In genomic region chr22:17258015-17258827, GRCh38 we compare ENCODE assay signal across 8 cellular contexts. TPM values are rescaled to one million over a fixed set of nuclear protein-coding genes. Genes with fewer than 3 reads are reported as not detected.
DNase-seq lines count a peak whose midpoint lies in the region; ATAC-seq, FAIRE-seq and TF ChIP-seq lines count a peak whose summit lies in the region.

No MANE protein-coding gene starts in this region.

- intact Hi-C loops in PC-3 (cut with micrococcal nuclease), result no loop called here
- intact Hi-C loops in ascending aorta (cut with DNase I), result no loop called here

- H3K9me3 ChIP-seq in Karpas-422 (ENCODE audit: low read length), result no peaks in the 10 kb centered on the region
- no peaks in the 10 kb centered on the region for H3K9me3 ChIP-seq in PC-3 (ENCODE audit: low read length)
- no peaks in the 10 kb centered on the region for H3K9me3 ChIP-seq in keratinocyte (ENCODE audit: control insufficient read depth, low read depth, low read length)
- no peaks in the 10 kb centered on the region for H3K9me3 ChIP-seq in ascending aorta

- no TSS peak for BruUV-seq in PC-3 (replicated peaks; lab: Mats Ljungman, UMichigan)

- no peaks in the 10 kb centered on the region for H3F3A ChIP-seq in PC-3 (ENCODE audit: low read length, unreplicated experiment)

- H3K79me2 ChIP-seq in Karpas-422 (ENCODE audit: low read length) (no peaks in the 10 kb centered on the region), PC-3 (ENCODE audit: low read length) (no peaks in the 10 kb centered on the region), keratinocyte (ENCODE audit: control insufficient read depth, insufficient read depth, low read length) (no peaks in the 10 kb centered on the region)

- POLR2A ChIA-PET in PC-3 (lab: Charles Lee; ENCODE audit: unreplicated experiment), result interaction anchor here (0.6 kb wide), 1 partner anchor 10 kb away, joined by 18 read pairs; no protein-coding TSS in a partner anchor

- peaks cover 23% of the 10 kb centered on the region for H3K4me1 Mint-ChIP-seq in activated naive CD4-positive, alpha-beta T cell treated with anti-CD3 and anti-CD28 coated beads, Interleukin-2, amount 50 U/mL, for 24 hours

- FAIRE-seq in keratinocyte (lab: Jason Lieb, UNC), result no peak

- no peaks in the 10 kb centered on the region for H3K9me3 Mint-ChIP-seq in activated naive CD4-positive, alpha-beta T cell treated with anti-CD3 and anti-CD28 coated beads, Interleukin-2, amount 50 U/mL, for 24 hours

- no peaks in the 10 kb centered on the region for H3K36me3 Mint-ChIP-seq in activated naive CD4-positive, alpha-beta T cell treated with anti-CD3 and anti-CD28 coated beads, Interleukin-2, amount 50 U/mL, for 24 hours

- H3K4me3 Mint-ChIP-seq in activated naive CD4-positive, alpha-beta T cell treated with anti-CD3 and anti-CD28 coated beads, Interleukin-2, amount 50 U/mL, for 24 hours, result peak overlapping the region; percentile 23

- H3K9me1 ChIP-seq in keratinocyte (ENCODE audit: control insufficient read depth, extremely low read depth, insufficient read depth, low read length), result no peaks in the 10 kb centered on the region

- TF ChIP-seq POLR2A in GM10847 (IDR thresholded peaks at IDR 0.05; ENCODE audit: extremely low read depth, insufficient read length), result peak; percentile 28

- H3K4me1 ChIP-seq in Karpas-422 (ENCODE audit: low read length), result peaks cover 13% of the 10 kb centered on the region
- no peaks in the 10 kb centered on the region for H3K4me1 ChIP-seq in PC-3 (ENCODE audit: insufficient read depth, low read length)
- peaks cover 2% of the 10 kb centered on the region for H3K4me1 ChIP-seq in keratinocyte (ENCODE audit: control insufficient read depth, extremely low read depth, insufficient read depth, low read length)
- no peaks in the 10 kb centered on the region for H3K4me1 ChIP-seq in ascending aorta

- H3K4me3 ChIP-seq in Karpas-422 (ENCODE audit: low read length) (no peak overlapping the region), PC-3 (ENCODE audit: low read length) (no peak overlapping the region), keratinocyte (ENCODE audit: control insufficient read depth in 2 of 3, extremely low read depth in 1 of 3, insufficient read depth in 2 of 3, low read depth in 1 of 3, low read length in 3 of 3) (no peak overlapping the region), ascending aorta (peak overlapping the region in 1 of 2 donors; percentile 18)

- H3K4me2 ChIP-seq in Karpas-422 (ENCODE audit: low read depth, low read length, poor library complexity, severe bottlenecking), result no peak overlapping the region
- H3K4me2 ChIP-seq in PC-3 (ENCODE audit: low read length), result no peak overlapping the region
- H3K4me2 ChIP-seq in keratinocyte (ENCODE audit: control insufficient read depth, extremely low read depth, insufficient read depth, low read depth, low read length), result no peak overlapping the region

- CTCF ChIA-PET in PC-3 (lab: Charles Lee), result interaction anchor here (0.5 kb wide), 1 partner anchor 22 kb away, joined by 10 read pairs; no protein-coding TSS in a partner anchor

- TF ChIP-seq CTCF in PC-3 (conservative IDR thresholded peaks at IDR 0.05; ENCODE audit: low read depth, low read length), result no peak
- no peak for TF ChIP-seq CTCF in keratinocyte (optimal IDR thresholded peaks at IDR 0.05 in 1 of 3, IDR thresholded peaks at IDR 0.05 in 1 of 3, conservative IDR thresholded peaks at IDR 0.05 in 1 of 3; ENCODE audit: extremely low read depth in 1 of 3, insufficient read depth in 2 of 3, low read length in 3 of 3)
- no peak for TF ChIP-seq CTCF in ascending aorta (IDR thresholded peaks at IDR 0.05)

- H2AFZ ChIP-seq in Karpas-422 (ENCODE audit: low read length) (no peak overlapping the region), PC-3 (ENCODE audit: low read length) (no peak overlapping the region), keratinocyte (ENCODE audit: control insufficient read depth, low read length) (peak overlapping the region; percentile 46)

- dilution Hi-C loops in keratinocyte (cut with MboI; ENCODE audit: extremely low pct_ligation_motif_present, low sequenced_read_pairs), result no loop called here

- no peak overlapping the region for H3K27ac Mint-ChIP-seq in activated naive CD4-positive, alpha-beta T cell treated with anti-CD3 and anti-CD28 coated beads, Interleukin-2, amount 50 U/mL, for 24 hours

- H3K27me3 ChIP-seq in Karpas-422 (ENCODE audit: low read length) (no peaks in the 10 kb centered on the region), PC-3 (ENCODE audit: low read length) (peaks cover 3% of the 10 kb centered on the region; the same call in 1 of the 2 replicates), keratinocyte (ENCODE audit: control insufficient read depth, extremely low read depth, insufficient read depth, low read length) (no peaks in the 10 kb centered on the region), ascending aorta (no peaks in the 10 kb centered on the region)

- no peaks in the 10 kb centered on the region for H3K27me3 Mint-ChIP-seq in activated naive CD4-positive, alpha-beta T cell treated with anti-CD3 and anti-CD28 coated beads, Interleukin-2, amount 50 U/mL, for 24 hours

- H4K20me1 ChIP-seq in Karpas-422 (ENCODE audit: insufficient read depth, low read depth, low read length) (no peaks in the 10 kb centered on the region), PC-3 (ENCODE audit: low read length) (no peaks in the 10 kb centered on the region), keratinocyte (ENCODE audit: control insufficient read depth, extremely low read depth, insufficient read depth, low read length) (no peaks in the 10 kb centered on the region)

- H3K9me2 ChIP-seq in Karpas-422 (replicated peaks; ENCODE audit: insufficient read depth, low read length), result no peaks in the 10 kb centered on the region
- no peaks in the 10 kb centered on the region for H3K9me2 ChIP-seq in PC-3 (replicated peaks; ENCODE audit: low read length)

- H3K27ac ChIP-seq in Karpas-422 (ENCODE audit: low read length) (no peak overlapping the region), PC-3 (ENCODE audit: low read length) (no peak overlapping the region), keratinocyte (ENCODE audit: control insufficient read depth, insufficient read depth, low read length) (no peak overlapping the region), ascending aorta (no peak overlapping the region)

- H3K36me3 ChIP-seq in Karpas-422 (ENCODE audit: insufficient read depth, low read length) (no peaks in the 10 kb centered on the region), PC-3 (ENCODE audit: low read depth, low read length) (no peaks in the 10 kb centered on the region), keratinocyte (ENCODE audit: control insufficient read depth in 2 of 2, extremely low read depth in 1 of 2, insufficient read depth in 2 of 2, low read length in 2 of 2) (no peaks in the 10 kb centered on the region), ascending aorta (no peaks in the 10 kb centered on the region)

- peak; percentile 49 for DNase-seq in Karpas-422
- peak; percentile 2 for DNase-seq in PC-3
- no peak for DNase-seq in keratinocyte (ENCODE audit: low read depth, low spot score)
- DNase-seq in stimulated activated CD4-positive, alpha-beta T cell treated with anti-CD3 and anti-CD28 coated beads, Interleukin-4, amount 100 ng/mL, for 24 hours, result peak; percentile 51
- no peak for DNase-seq in ascending aorta (ENCODE audit: low spot score in 2 of 2)

- ATAC-seq in GM21825 (IDR thresholded peaks at IDR 0.05; ENCODE audit: unreplicated experiment), result peak; percentile 87
- ATAC-seq in PC-3, result no peak

- no peak overlapping the region for H3K9ac ChIP-seq in Karpas-422 (ENCODE audit: low read length)
- H3K9ac ChIP-seq in PC-3 (ENCODE audit: low read length), result no peak overlapping the region
- H3K9ac ChIP-seq in keratinocyte (ENCODE audit: control insufficient read depth, extremely low read depth, insufficient read depth, low read length), result no peak overlapping the region

RNA-seq across cellular contexts. Expression of gene ADA2, which starts 39.0 kb away (rescaled TPM):
- total RNA-seq in Karpas-422 (2014; rRNA removed; shearing (Covaris generic); ENCODE audit: low replicate concordance), result 38.5 and 43.6 TPM in 2 replicates
- not detected in 2 replicates for total RNA-seq in PC-3 (2014; rRNA removed)
- polyA plus RNA-seq in keratinocyte, result 0.01 TPM in 1 of 3 replicates, not detected in the others
- not detected for polyA plus RNA-seq in keratinocyte (2011; ENCODE audit: low read depth)
- 0.04 TPM in 1 of 2 replicates, not detected in the other for polyA plus RNA-seq in keratinocyte (2011; cell fraction: cytosol; rRNA removed)
- not detected in 2 replicates for polyA plus RNA-seq in keratinocyte (2011; cell fraction: nucleus; rRNA removed)
- 0.06 TPM in 1 of 2 replicates, not detected in the other for polyA plus RNA-seq in keratinocyte (2012; ENCODE audit: low replicate concordance)
- polyA minus RNA-seq in keratinocyte, result 0.07 to 0.20 TPM in 2 of 3 replicates, not detected in the other
- polyA minus RNA-seq in keratinocyte (2011; cell fraction: cytosol; rRNA and poly(A)+ RNA removed), result not detected
- polyA minus RNA-seq in keratinocyte (2011; cell fraction: nucleus; rRNA and poly(A)+ RNA removed), result not detected in 2 replicates
- total RNA-seq in ascending aorta, result not detected

Comparison
In these comparisons a context has a peak if more than half of its experiments do, and no peak if none do; other contexts are left out.
1. DNase-seq: peak in Karpas-422 (single experiment), PC-3 (single experiment) and stimulated activated CD4-positive, alpha-beta T cell treated with anti-CD3 and anti-CD28 coated beads, Interleukin-4, amount 100 ng/mL, for 24 hours (single experiment); none in keratinocyte (single experiment) and ascending aorta (0 of 2).
2. RNA of gene ADA2, which starts 39.0 kb away (total RNA-seq): 38.5 to 43.6 TPM in Karpas-422; not detected in ascending aorta (single experiment) and not detected in PC-3; every median in the first group is over 10 times any median in the second.